23 cellular contexts compared by ENCODE assay signal in genomic region chr16:35510701-35511100, GRCh38.
A peak's percentile ranks its signal among the peaks of the same experiment; 100 is the strongest.
DNase-seq lines count a peak whose midpoint lies in the region; ATAC-seq and TF ChIP-seq lines count a peak whose summit lies in the region.
"Had no signal": no experiment of that assay in that cellular context is flagged by ENCODE, and none has a peak within 500 bp of the region (broad histone marks: within the 10 kb centered on the region; RNA-seq: fewer than 3 reads in every experiment).

No MANE protein-coding gene starts in this region.

- H3K9ac ChIP-seq in MM.1S (ENCODE audit: low read length), result no peak overlapping the region

- in situ Hi-C loops in SK-MEL-5 (cut with HindIII; ENCODE audit: low pct_unique_long_range_greater_than_20kb, low sequenced_read_pairs), result no loop called here

- peaks cover 8 to 17% of the 10 kb centered on the region in 2 donors for H3K9me3 Mint-ChIP-seq in activated T-cell treated with anti-CD3 and anti-CD28 coated beads, Interleukin-2, amount 50 U/mL, for 72 hours

- H3K27ac ChIP-seq in MM.1S (ENCODE audit: low read length), result no peak overlapping the region
- H3K27ac ChIP-seq in breast epithelium, result no peak overlapping the region
- H3K27ac ChIP-seq: C4-2B, PC-9, RWPE1 had no signal

- intact Hi-C loops in breast epithelium (cut with DNase I; ENCODE audit: low total_unique reads), result no loop called here

- no peaks in the 10 kb centered on the region for H3K79me2 ChIP-seq in MM.1S (ENCODE audit: low read length)

- H3K9me2 ChIP-seq in MM.1S (replicated peaks; ENCODE audit: insufficient read depth, low read length), result no peaks in the 10 kb centered on the region

- H3K4me1 Mint-ChIP-seq in activated T-cell treated with anti-CD3 and anti-CD28 coated beads, Interleukin-2, amount 50 U/mL, for 72 hours (ENCODE audit: low read depth), result no peaks in the 10 kb centered on the region
- H3K4me1 Mint-ChIP-seq: CD8-positive, alpha-beta memory T cell had no signal

- no peak overlapping the region for H3K4me2 ChIP-seq in MM.1S (ENCODE audit: low read depth, low read length)
- H3K4me2 ChIP-seq: PC-9 had no signal

- H3K4me3 Mint-ChIP-seq in activated T-cell treated with anti-CD3 and anti-CD28 coated beads, Interleukin-2, amount 50 U/mL, for 72 hours, result no peak overlapping the region
- H3K4me3 Mint-ChIP-seq: CD8-positive, alpha-beta memory T cell had no signal

- TF ChIP-seq CTCF in MM.1S (IDR thresholded peaks at IDR 0.05; ENCODE audit: low read length), result no peak
- TF ChIP-seq CTCF in breast epithelium (IDR thresholded peaks at IDR 0.05), result no peak

- DNase-seq in NCI-H1105 treated with DMSO at 0.1 percent for 48 hours (lab: John Stamatoyannopoulos, UW), result peak; percentile 17
- DNase-seq in NCI-H1105 (lab: John Stamatoyannopoulos, UW), result no peak
- peak; percentile 43 for DNase-seq in COLO829 (ENCODE audit: low spot score)
- DNase-seq in MM.1S, result peak; percentile 30
- peak; percentile 99 for DNase-seq in SK-MEL-5 (ENCODE audit: low read depth, low spot score)
- DNase-seq in activated T-cell treated with anti-CD3 and anti-CD28 coated beads, Interleukin-2, amount 50 U/mL, for 72 hours, result no peak
- DNase-seq in breast epithelium (ENCODE audit: low spot score in 2 of 2), result no peak
- DNase-seq: CD8-positive, alpha-beta memory T cell; DND-41; GOT3; KBM-7; NCI-H1092; NCI-H146; NCI-H2107; NCI-H226; NCI-H526; PC-9; T-helper 1 cell had no signal

- H3K4me3 ChIP-seq in MM.1S (ENCODE audit: low read length) (no peak overlapping the region), breast epithelium (no peak overlapping the region)
- H3K4me3 ChIP-seq: PC-9 had no signal

- no peak for ATAC-seq in activated T-cell treated with anti-CD3 and anti-CD28 coated beads, Interleukin-2, amount 50 U/mL, for 72 hours (replicated peaks in 1 of 2)
- no peak for ATAC-seq in HG03442 (IDR thresholded peaks at IDR 0.05; ENCODE audit: unreplicated experiment)
- ATAC-seq: HCT116, HepG2 had no signal

- no peak for TF ChIP-seq POLR2A in breast epithelium (IDR thresholded peaks at IDR 0.05)

- no peaks in the 10 kb centered on the region for H4K20me1 ChIP-seq in MM.1S (ENCODE audit: insufficient read depth, low read length)

- no peaks in the 10 kb centered on the region for H3K27me3 Mint-ChIP-seq in activated T-cell treated with anti-CD3 and anti-CD28 coated beads, Interleukin-2, amount 50 U/mL, for 72 hours (ENCODE audit: low read depth)
- H3K27me3 Mint-ChIP-seq: CD8-positive, alpha-beta memory T cell had no signal

- H3K36me3 Mint-ChIP-seq in activated T-cell treated with anti-CD3 and anti-CD28 coated beads, Interleukin-2, amount 50 U/mL, for 72 hours (ENCODE audit: insufficient read depth in 2 of 2), result peaks cover 2 to 3% of the 10 kb centered on the region in 2 donors

- H3K36me3 ChIP-seq in MM.1S (replicated peaks; ENCODE audit: insufficient read depth, low read length) (no peaks in the 10 kb centered on the region), breast epithelium (no peaks in the 10 kb centered on the region)

- no peak overlapping the region for H3K27ac Mint-ChIP-seq in activated T-cell treated with anti-CD3 and anti-CD28 coated beads, Interleukin-2, amount 50 U/mL, for 72 hours
- H3K27ac Mint-ChIP-seq: CD8-positive, alpha-beta memory T cell had no signal

- H3K9me3 ChIP-seq in MM.1S (replicated peaks; ENCODE audit: insufficient read depth, low read length), result no peaks in the 10 kb centered on the region
- peaks cover 12 to 18% of the 10 kb centered on the region in 2 donors for H3K9me3 ChIP-seq in breast epithelium

- H3K4me1 ChIP-seq in MM.1S (ENCODE audit: low read length) (no peaks in the 10 kb centered on the region), breast epithelium (no peaks in the 10 kb centered on the region)

- H3K27me3 ChIP-seq in MM.1S (replicated peaks; ENCODE audit: insufficient read depth, low read length) (no peaks in the 10 kb centered on the region), breast epithelium (no peaks in the 10 kb centered on the region)

- H2AFZ ChIP-seq in MM.1S (ENCODE audit: low read length), result no peak overlapping the region
- H2AFZ ChIP-seq: PC-9 had no signal

- no peaks in the 10 kb centered on the region for H3F3A ChIP-seq in MM.1S (ENCODE audit: insufficient read depth, low read length)

Comparison
In these comparisons a context has a peak if more than half of its experiments do, and no peak if none do; other contexts are left out.
1. DNase-seq: peak in NCI-H1105 treated with DMSO at 0.1 percent for 48 hours (single experiment), COLO829 (single experiment), MM.1S (single experiment) and SK-MEL-5 (single experiment); none in NCI-H1105 (single experiment), activated T-cell treated with anti-CD3 and anti-CD28 coated beads, Interleukin-2, amount 50 U/mL, for 72 hours (0 of 2) and breast epithelium (0 of 2).